20 cellular contexts compared by ENCODE assay signal in the genomic region with DNA sequence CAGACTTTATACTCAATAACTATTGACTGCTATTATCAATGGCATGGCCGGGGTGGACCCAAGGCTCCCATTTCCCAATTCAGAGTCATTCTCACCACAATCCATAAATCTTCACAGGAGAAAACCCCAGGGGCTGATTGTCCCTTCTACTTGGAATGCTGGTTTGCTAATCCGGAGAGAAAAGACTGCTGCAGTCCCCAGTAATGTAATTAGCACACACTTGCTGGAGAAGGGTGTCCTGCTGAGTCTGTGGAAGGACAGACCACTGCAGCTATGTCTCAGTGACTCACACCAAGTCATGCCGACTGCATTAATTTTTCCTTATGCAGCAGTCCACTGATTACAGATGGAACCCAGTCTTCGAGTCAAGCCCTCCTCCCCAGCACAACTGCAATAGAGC. TPM values are rescaled to one million over a fixed set of nuclear protein-coding genes. Genes with fewer than 3 reads are reported as not detected.
DNase-seq lines count a peak whose midpoint lies in the region; ATAC-seq, FAIRE-seq and TF ChIP-seq lines count a peak whose summit lies in the region.
"Had no signal": no experiment of that assay in that cellular context is flagged by ENCODE, and none has a peak within 500 bp of the region (broad histone marks: within the 10 kb centered on the region; RNA-seq: fewer than 3 reads in every experiment).

No MANE protein-coding gene starts in this region.

- H3K36me3 ChIP-seq in WERI-Rb-1 (no peaks in the 10 kb centered on the region), iPS-20b (ENCODE audit: insufficient read depth, low read depth, low read length) (no peaks in the 10 kb centered on the region), pancreas (no peaks in the 10 kb centered on the region)
- H3K36me3 ChIP-seq: spleen had no signal

- H3K27ac ChIP-seq in WERI-Rb-1: no peak overlapping the region
- no peak overlapping the region for H3K27ac ChIP-seq in iPS-20b (ENCODE audit: low read length)
- no peak overlapping the region for H3K27ac ChIP-seq in RWPE1
- H3K27ac ChIP-seq in pancreas: no peak overlapping the region
- H3K27ac ChIP-seq: parathyroid adenoma had no signal

- POLR2A ChIA-PET in RWPE1 (lab: Yijun Ruan, JAX; ENCODE audit: low non-redundant PET): no interaction called here

- no peak overlapping the region for H3K9ac ChIP-seq in iPS-20b (ENCODE audit: low read depth, low read length)
- H3K9ac ChIP-seq: parathyroid adenoma had no signal

- DNase-seq in AG10803 (ENCODE audit: low read depth) (peak; percentile 77), HCEC 1CT (peak; percentile 57), WERI-Rb-1 (peak; percentile 42), inferior parietal cortex (ENCODE audit: extremely low spot score) (no peak), RWPE1 (ENCODE audit: low spot score) (no peak), pancreas (no peak)
- DNase-seq: activated effector memory CD4-positive, alpha-beta T cell treated with anti-CD3 and anti-CD28 coated beads, Interleukin-2, amount 50 U/mL, for 16 hours; anterior cingulate cortex; cortex of kidney; left ventricle myocardium superior; NCI-H1694; NCI-H446 treated with DMSO at 0.1 percent for 48 hours; PC-3; spleen; stimulated activated naive B cell treated with anti-CD40 and anti-IgM and Interleukin-4, amounts not matched to agents 10 μg/mL and 1 μg/mL and 100 μg/mL, for 72 hours; SW 1271 had no signal

- H3K4me1 ChIP-seq in iPS-20b (ENCODE audit: insufficient read depth, low read length) (peaks cover 22% of the 10 kb centered on the region), pancreas (no peaks in the 10 kb centered on the region)
- H3K4me1 ChIP-seq: parathyroid adenoma had no signal

- WGBS in pancreas, 2 donors: 74 to 75% methylated on average over 4 of the region's 4 CpGs

- no peak for FAIRE-seq in pancreas (lab: Jason Lieb, UNC)

- no peaks in the 10 kb centered on the region for H3K27me3 ChIP-seq in WERI-Rb-1 (ENCODE audit: insufficient read depth, low read depth, severe bottlenecking)
- peaks cover 13% of the 10 kb centered on the region; the same call in 1 of the 2 replicates for H3K27me3 ChIP-seq in iPS-20b (ENCODE audit: insufficient read depth, low read length)
- H3K27me3 ChIP-seq in pancreas: no peaks in the 10 kb centered on the region
- H3K27me3 ChIP-seq: spleen had no signal

- no peak overlapping the region for H3K4me3 ChIP-seq in AG10803 (ENCODE audit: low read length)
- no peak overlapping the region for H3K4me3 ChIP-seq in WERI-Rb-1 (ENCODE audit: low read depth, low read length)
- peak overlapping the region; percentile 15; the same call in 1 of the 2 replicates for H3K4me3 ChIP-seq in iPS-20b (ENCODE audit: low read length)
- H3K4me3 ChIP-seq in pancreas: no peak overlapping the region
- H3K4me3 ChIP-seq: spleen had no signal

- intact Hi-C loops in pancreas (cut with DNase I): no loop called here

- TF ChIP-seq CTCF in AG10803 (conservative IDR thresholded peaks at IDR 0.05; ENCODE audit: low read length): no peak
- TF ChIP-seq CTCF in WERI-Rb-1 (IDR thresholded peaks at IDR 0.05; ENCODE audit: low read depth, low read length): no peak
- TF ChIP-seq CTCF in RWPE1 (conservative IDR thresholded peaks at IDR 0.05; ENCODE audit: low read depth): no peak
- no peak for TF ChIP-seq CTCF in pancreas (IDR thresholded peaks at IDR 0.05)

- H3K9me3 ChIP-seq in WERI-Rb-1 (ENCODE audit: severe bottlenecking) (no peaks in the 10 kb centered on the region), iPS-20b (ENCODE audit: insufficient read depth, low read depth, low read length) (no peaks in the 10 kb centered on the region), pancreas (no peaks in the 10 kb centered on the region)
- H3K9me3 ChIP-seq: spleen had no signal

- CTCF ChIA-PET in RWPE1 (lab: Yijun Ruan, JAX): interaction anchor here (1.2 kb wide), 1 partner anchor 11 kb away, joined by 3 read pairs; no protein-coding TSS in a partner anchor

- ATAC-seq in HG02981 (IDR thresholded peaks at IDR 0.05; ENCODE audit: unreplicated experiment): no peak
- ATAC-seq in pancreas: no peak
- ATAC-seq: esophagus mucosa; PC-3; stimulated activated naive B cell treated with anti-CD40 and anti-IgM and Interleukin-4, amounts not matched to agents 10 μg/mL and 1 μg/mL and 100 μg/mL, for 72 hours had no signal

RNA-seq across cellular contexts. Expression of gene ETS1, which starts 5.9 kb away (rescaled TPM):
- 10 to 100 TPM in 5 of 6 donors, 1 to 10 TPM in 1; 8.2 to 26.6 (median 13.3) TPM for total RNA-seq in pancreas
- polyA plus RNA-seq in pancreas: 10 to 100 TPM in 1 of 2 donors, 1 to 10 TPM in 1; 5.4 to 13.0 TPM

Comparison
In these comparisons a context has a peak if more than half of its experiments do, and no peak if none do; other contexts are left out.
1. DNase-seq: peak in AG10803 (single experiment), HCEC 1CT (single experiment) and WERI-Rb-1 (single experiment); none in inferior parietal cortex (single experiment), RWPE1 (single experiment) and pancreas (0 of 6).